ENCODE assay signal across 8 cellular contexts in genomic region chr4:128782076-128782715, GRCh38. TPM values are rescaled to one million over a fixed set of nuclear protein-coding genes. Genes with fewer than 3 reads are reported as not detected.
DNase-seq lines count a peak whose midpoint lies in the region; ATAC-seq, FAIRE-seq and TF ChIP-seq lines count a peak whose summit lies in the region.

No MANE protein-coding gene starts in this region.

- H3K36me3 ChIP-seq in bronchial epithelial cell (ENCODE audit: control insufficient read depth, insufficient read depth, low read length): no peaks in the 10 kb centered on the region

- peak; percentile 69 for ATAC-seq in GM18502 (IDR thresholded peaks at IDR 0.05; ENCODE audit: poor library complexity, unreplicated experiment)
- peak; percentile 81 to 87 for ATAC-seq in naive thymus-derived CD8-positive, alpha-beta T cell
- no peak for ATAC-seq in HG03097 (IDR thresholded peaks at IDR 0.05; ENCODE audit: low FRiP score, unreplicated experiment)

- H3K27ac Mint-ChIP-seq in naive thymus-derived CD8-positive, alpha-beta T cell: no peak overlapping the region

- no peaks in the 10 kb centered on the region for H3K27me3 ChIP-seq in bronchial epithelial cell (ENCODE audit: control insufficient read depth, insufficient read depth, low read length)

- FAIRE-seq in bronchial epithelial cell (lab: Jason Lieb, UNC): no peak

- H3K4me1 Mint-ChIP-seq in naive thymus-derived CD8-positive, alpha-beta T cell: no peaks in the 10 kb centered on the region

- peak; percentile 36 for TF ChIP-seq CTCF in 22Rv1 (IDR thresholded peaks at IDR 0.05)
- TF ChIP-seq CTCF in bronchial epithelial cell (IDR thresholded peaks at IDR 0.05; ENCODE audit: insufficient read depth, low read length, severe bottlenecking): peak; percentile 5

- H3K27ac ChIP-seq in 22Rv1: no peak overlapping the region

- H3K36me3 Mint-ChIP-seq in naive thymus-derived CD8-positive, alpha-beta T cell: no peaks in the 10 kb centered on the region

- H3K4me3 Mint-ChIP-seq in naive thymus-derived CD8-positive, alpha-beta T cell: no peak overlapping the region

- H3K4me3 ChIP-seq in bronchial epithelial cell (ENCODE audit: low read depth, low read length): no peak overlapping the region

- H3K9me3 Mint-ChIP-seq in naive thymus-derived CD8-positive, alpha-beta T cell: no peaks in the 10 kb centered on the region

- POLR2A ChIA-PET in naive thymus-derived CD8-positive, alpha-beta T cell (lab: Charles Lee): no interaction called here

- DNase-seq in RPMI8226: peak; percentile 11
- DNase-seq in bronchial epithelial cell (ENCODE audit: low read depth): no peak
- DNase-seq in naive thymus-derived CD8-positive, alpha-beta T cell: peak; percentile 27 to 83 (median 57)
- DNase-seq in NCI-H226: no peak
- no peak for DNase-seq in T1000 (lab: John Stamatoyannopoulos, UW)

- H3K27me3 Mint-ChIP-seq in naive thymus-derived CD8-positive, alpha-beta T cell: peaks cover 0 to 5% (median 4%) of the 10 kb centered on the region in 5 donors

RNA-seq across cellular contexts. Expression of gene JADE1, which starts 27.3 kb away (rescaled TPM):
- 6.6 and 6.8 TPM in 2 replicates for total RNA-seq in bronchial epithelial cell
- total RNA-seq in naive thymus-derived CD8-positive, alpha-beta T cell: 10 to 100 TPM; 61.2 to 65.7 TPM
- 10 to 100 TPM; 45.8 to 52.8 (median 47.8) TPM for polyA plus RNA-seq in naive thymus-derived CD8-positive, alpha-beta T cell

Comparison
In these comparisons a context has a peak if more than half of its experiments do, and no peak if none do; other contexts are left out.
1. DNase-seq: peak in RPMI8226 (single experiment) and naive thymus-derived CD8-positive, alpha-beta T cell (10 of 10); none in bronchial epithelial cell (single experiment), NCI-H226 (single experiment) and T1000 (single experiment).